In genomic region chr19:9057505-9058258, GRCh38 we compare ENCODE assay signal across 1 cellular context.
TF ChIP-seq lines count a peak whose summit lies in the region.

No MANE protein-coding gene starts in this region.

TF ChIP-seq in K562, 482 proteins besides CTCF, POLR2A, EP300 and RAD21:
- TF ChIP-seq USF2 (CRISPR knock-in tag; IDR thresholded peaks at IDR 0.05): no peak
- peak; percentile 23; the same call in 1 of the 2 replicates for TF ChIP-seq BCOR (IDR thresholded peaks at IDR 0.05)
- peak; percentile 71 for TF ChIP-seq RBM25 (IDR thresholded peaks at IDR 0.05; ENCODE audit: low read depth, low read length, severe bottlenecking)
TF ChIP-seq in K562: peak in this region for 2.
